In genomic region chr5:136048966-136049365, GRCh38 we compare ENCODE assay signal across 30 cellular contexts. TPM values are rescaled to one million over a fixed set of nuclear protein-coding genes. Genes with fewer than 3 reads are reported as not detected.
"Had no signal": no experiment of that assay in that cellular context is flagged by ENCODE, and none has a peak within 500 bp of the region (broad histone marks: within the 10 kb centered on the region; RNA-seq: fewer than 3 reads in every experiment).

No MANE protein-coding gene starts in this region.

- H3K9ac ChIP-seq: neural progenitor cell had no signal

- H3K4me1 Mint-ChIP-seq: activated CD4-positive, alpha-beta T cell treated with anti-CD3 and anti-CD28 coated beads for 36 hours; activated CD8-positive, alpha-beta memory T cell treated with anti-CD3 and anti-CD28 coated beads, Interleukin-2, amount 10 ng/mL, durations not matched to agents 7 days and 5 days; central memory CD8-positive, alpha-beta T cell; natural killer cell; stimulated activated memory B cell treated with anti-CD40 and anti-IgM and Interleukin-4, amounts not matched to agents 10 μg/mL and 1 μg/mL and 100 μg/mL, for 72 hours; stimulated activated naive CD8-positive, alpha-beta T cell treated with anti-CD3 and anti-CD28 coated beads, Interleukin-15, amount 100 ng/mL, for 72 hours had no signal

- H3K4me3 ChIP-seq: ascending aorta, esophagus squamous epithelium, heart right ventricle, left lung, lower lobe of right lung, neural progenitor cell, right lobe of liver, skin epidermis had no signal

- DNase-seq: activated CD4-positive, alpha-beta T cell treated with anti-CD3 and anti-CD28 coated beads for 36 hours; activated CD4-positive, CD25-positive, alpha-beta regulatory T cell; activated CD8-positive, alpha-beta memory T cell treated with anti-CD3 and anti-CD28 coated beads, Interleukin-2, amount 10 ng/mL, durations not matched to agents 7 days and 5 days; activated CD8-positive, alpha-beta T cell treated with anti-CD3 and anti-CD28 coated beads, Interleukin-2, amount 10 ng/mL, durations not matched to agents 7 days and 5 days; activated naive CD4-positive, alpha-beta T cell; activated T-cell treated with anti-CD3 and anti-CD28 coated beads, Interleukin-2, amount 50 U/mL, for 48 hours; effector CD8-positive, alpha-beta T cell; esophagus squamous epithelium; foreskin melanocyte; heart right ventricle; lower lobe of right lung; mesenchymal stem cell; natural killer cell; occipital lobe; posterior cingulate gyrus; right lobe of liver; stimulated activated CD4-positive, alpha-beta T cell treated with anti-CD3 and anti-CD28 coated beads, Interleukin-1b, Interleukin-23, amount 100 ng/mL, for 48 hours; stimulated activated CD4-positive, alpha-beta T cell treated with anti-CD3 and anti-CD28 coated beads, Interleukin-4, amount 100 ng/mL, for 4 hours; stimulated activated CD8-positive, alpha-beta memory T cell treated with anti-CD3 and anti-CD28 coated beads, Interleukin-4, amount 100 ng/mL, for 48 hours; stimulated activated naive CD8-positive, alpha-beta T cell treated with anti-CD3 and anti-CD28 coated beads, Interleukin-15, amount 100 ng/mL, for 72 hours; substantia nigra had no signal

- H3K9me3 Mint-ChIP-seq: central memory CD8-positive, alpha-beta T cell; natural killer cell; neural progenitor cell; stimulated activated memory B cell treated with anti-CD40 and anti-IgM and Interleukin-4, amounts not matched to agents 10 μg/mL and 1 μg/mL and 100 μg/mL, for 72 hours; stimulated activated naive CD8-positive, alpha-beta T cell treated with anti-CD3 and anti-CD28 coated beads, Interleukin-15, amount 100 ng/mL, for 72 hours had no signal

- H3K4me3 Mint-ChIP-seq: activated CD4-positive, alpha-beta T cell treated with anti-CD3 and anti-CD28 coated beads for 36 hours; activated CD8-positive, alpha-beta memory T cell treated with anti-CD3 and anti-CD28 coated beads, Interleukin-2, amount 10 ng/mL, durations not matched to agents 7 days and 5 days; activated CD8-positive, alpha-beta T cell treated with anti-CD3 and anti-CD28 coated beads, Interleukin-2, amount 10 ng/mL, durations not matched to agents 7 days and 5 days; activated naive CD8-positive, alpha-beta T cell; central memory CD8-positive, alpha-beta T cell; natural killer cell; neural progenitor cell; stimulated activated memory B cell treated with anti-CD40 and anti-IgM and Interleukin-4, amounts not matched to agents 10 μg/mL and 1 μg/mL and 100 μg/mL, for 72 hours; stimulated activated naive CD8-positive, alpha-beta T cell treated with anti-CD3 and anti-CD28 coated beads, Interleukin-15, amount 100 ng/mL, for 72 hours; type B pancreatic cell had no signal

- H3K36me3 ChIP-seq: neural progenitor cell, right lobe of liver had no signal

- H2AFZ ChIP-seq: neural progenitor cell had no signal

- H3K27ac Mint-ChIP-seq: activated CD4-positive, alpha-beta T cell treated with anti-CD3 and anti-CD28 coated beads for 36 hours; activated CD8-positive, alpha-beta memory T cell treated with anti-CD3 and anti-CD28 coated beads, Interleukin-2, amount 10 ng/mL, durations not matched to agents 7 days and 5 days; activated CD8-positive, alpha-beta T cell treated with anti-CD3 and anti-CD28 coated beads, Interleukin-2, amount 10 ng/mL, durations not matched to agents 7 days and 5 days; activated naive CD8-positive, alpha-beta T cell; natural killer cell; neural progenitor cell; stimulated activated memory B cell treated with anti-CD40 and anti-IgM and Interleukin-4, amounts not matched to agents 10 μg/mL and 1 μg/mL and 100 μg/mL, for 72 hours; type B pancreatic cell had no signal

- H3K27me3 ChIP-seq: ascending aorta, heart right ventricle, left lung, neural progenitor cell, right lobe of liver had no signal

- H3K36me3 Mint-ChIP-seq: activated CD8-positive, alpha-beta memory T cell treated with anti-CD3 and anti-CD28 coated beads, Interleukin-2, amount 10 ng/mL, durations not matched to agents 7 days and 5 days; activated naive CD8-positive, alpha-beta T cell; natural killer cell; neural progenitor cell; stimulated activated memory B cell treated with anti-CD40 and anti-IgM and Interleukin-4, amounts not matched to agents 10 μg/mL and 1 μg/mL and 100 μg/mL, for 72 hours had no signal

- H3K4me1 ChIP-seq: neural progenitor cell had no signal

- H3K27ac ChIP-seq: ascending aorta, epithelial cell of prostate, esophagus squamous epithelium, left lung, lower lobe of right lung, neural progenitor cell, right lobe of liver, skin epidermis had no signal

- H3K4me2 ChIP-seq: neural progenitor cell had no signal

- ATAC-seq: activated CD4-positive, alpha-beta T cell treated with anti-CD3 and anti-CD28 coated beads for 36 hours; activated CD8-positive, alpha-beta memory T cell treated with anti-CD3 and anti-CD28 coated beads, Interleukin-2, amount 10 ng/mL, durations not matched to agents 7 days and 5 days; activated CD8-positive, alpha-beta T cell treated with anti-CD3 and anti-CD28 coated beads, Interleukin-2, amount 10 ng/mL, durations not matched to agents 7 days and 5 days; heart right ventricle; left lung; natural killer cell; right lobe of liver; stimulated activated memory B cell treated with anti-CD40 and anti-IgM and Interleukin-4, amounts not matched to agents 10 μg/mL and 1 μg/mL and 100 μg/mL, for 72 hours; stimulated activated naive CD8-positive, alpha-beta T cell treated with anti-CD3 and anti-CD28 coated beads, Interleukin-15, amount 100 ng/mL, for 72 hours had no signal

- H3K9me3 ChIP-seq: ascending aorta, esophagus squamous epithelium, heart right ventricle, left lung, lower lobe of right lung, right lobe of liver had no signal

- H3K27me3 Mint-ChIP-seq: activated CD4-positive, alpha-beta T cell treated with anti-CD3 and anti-CD28 coated beads for 36 hours; activated CD8-positive, alpha-beta memory T cell treated with anti-CD3 and anti-CD28 coated beads, Interleukin-2, amount 10 ng/mL, durations not matched to agents 7 days and 5 days; activated naive CD8-positive, alpha-beta T cell; central memory CD8-positive, alpha-beta T cell had no signal

RNA-seq across cellular contexts. Expression of gene TGFBI, which starts 20.2 kb away (rescaled TPM):
- total RNA-seq: activated CD4-positive, alpha-beta T cell treated with anti-CD3 and anti-CD28 coated beads for 36 hours; activated CD8-positive, alpha-beta T cell treated with anti-CD3 and anti-CD28 coated beads, Interleukin-2, amount 10 ng/mL, durations not matched to agents 7 days and 5 days had no signal
